In the genomic region with DNA sequence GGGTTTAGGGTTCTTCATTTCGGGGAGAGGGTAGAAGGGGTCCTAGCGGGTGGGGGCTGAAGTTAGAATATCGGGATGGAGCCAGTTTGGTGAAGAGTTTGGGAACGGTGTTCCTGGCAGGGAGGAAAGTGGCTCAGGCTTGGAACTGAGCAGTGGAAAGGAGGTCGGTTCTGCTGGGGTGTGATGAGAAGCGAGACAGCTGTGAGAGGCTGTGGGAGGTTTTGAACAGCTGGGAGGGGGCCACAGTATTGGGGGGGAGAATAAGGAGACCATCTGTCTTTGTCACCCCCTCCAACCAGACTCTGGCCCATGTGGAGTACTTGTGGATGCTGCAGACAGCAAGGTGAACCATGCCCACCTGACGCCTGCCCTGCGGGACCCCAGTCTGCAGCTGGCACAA, we compare ENCODE assay signal across 29 cellular contexts. TPM values are rescaled to one million over a fixed set of nuclear protein-coding genes. Genes with fewer than 3 reads are reported as not detected.
A peak's percentile ranks its signal among the peaks of the same experiment; 100 is the strongest.
DNase-seq lines count a peak whose midpoint lies in the region; ATAC-seq, FAIRE-seq and TF ChIP-seq lines count a peak whose summit lies in the region.
"Had no signal": no experiment of that assay in that cellular context is flagged by ENCODE, and none has a peak within 500 bp of the region (broad histone marks: within the 10 kb centered on the region; RNA-seq: fewer than 3 reads in every experiment).

No MANE protein-coding gene starts in this region.

- no peak for ATAC-seq in HG03571 (IDR thresholded peaks at IDR 0.05; ENCODE audit: unreplicated experiment)
- ATAC-seq: K562, left lung, psoas muscle, T-cell had no signal

- H3K9me3 Mint-ChIP-seq in nephron progenitor cell: no peaks in the 10 kb centered on the region
- H3K9me3 Mint-ChIP-seq: activated naive CD4-positive, alpha-beta T cell treated with anti-CD3 and anti-CD28 coated beads, Interleukin-2, amount 50 U/mL, for 72 hours; T-cell had no signal

- peaks cover 11% of the 10 kb centered on the region for H3K36me3 Mint-ChIP-seq in nephron progenitor cell (ENCODE audit: low read depth)

- no peak for FAIRE-seq in GM12892 (lab: Jason Lieb, UNC)
- FAIRE-seq: bronchial epithelial cell, colon, islet of Langerhans, K562 had no signal

- H3K4me1 Mint-ChIP-seq in nephron progenitor cell: peaks cover 14% of the 10 kb centered on the region

- TF ChIP-seq POLR2A in GM12892 (IDR thresholded peaks at IDR 0.05; ENCODE audit: low read depth, low read length): no peak

- peaks cover 4% of the 10 kb centered on the region for H3K27me3 Mint-ChIP-seq in nephron progenitor cell (ENCODE audit: low read depth, poor library complexity)

- no peak overlapping the region for H3K4me3 Mint-ChIP-seq in nephron progenitor cell

- DNase-seq in GM12892 (ENCODE audit: insufficient read length) (peak; percentile 13), NCI-H2171 treated with DMSO at 0.1 percent for 48 hours (lab: John Stamatoyannopoulos, UW) (peak; percentile 73), germinal center (ENCODE audit: low spot score) (peak; percentile 1), nephron progenitor cell (no peak), activated gamma-delta T cell treated with Interleukin-2 at 50 U/mL for 16 hours (no peak), epidermal melanocyte (ENCODE audit: insufficient read length, low spot score) (no peak), NCI-H2227 (lab: John Stamatoyannopoulos, UW; ENCODE audit: unreplicated experiment) (no peak)
- DNase-seq: ACHN; activated CD4-positive, alpha-beta T cell treated with anti-CD3 and anti-CD28 coated beads for 48 hours; effector CD4-positive, alpha-beta T cell; left lung; mesenchymal stem cell; NCI-H1092 treated with DMSO at 0.1 percent for 48 hours; NCI-H2029 treated with DMSO at 0.1 percent for 48 hours; nucleus accumbens; psoas muscle; RPMI8226; sigmoid colon; stimulated activated CD4-positive, alpha-beta T cell treated with anti-CD3 and anti-CD28 coated beads, Interleukin-15, amount 100 ng/mL, for 24 hours; stimulated activated CD4-positive, alpha-beta T cell treated with anti-CD3 and anti-CD28 coated beads, Interleukin-4, amount 100 ng/mL, for 4 hours; T-cell; trophoblast cell; WERI-Rb-1 had no signal

- TF ChIP-seq CTCF in nephron progenitor cell (IDR thresholded peaks at IDR 0.05): no peak

- H3K27ac Mint-ChIP-seq in nephron progenitor cell: peak overlapping the region; percentile 47
- H3K27ac Mint-ChIP-seq: activated naive CD4-positive, alpha-beta T cell treated with anti-CD3 and anti-CD28 coated beads, Interleukin-2, amount 50 U/mL, for 72 hours; T-cell had no signal

RNA-seq across cellular contexts. Expression of a gene that starts 1.0 kb away (rescaled TPM):
- polyA plus RNA-seq in GM12892 (2012; ENCODE audit: missing spikeins): not detected
- polyA plus RNA-seq: K562 had no signal

RNA-seq across cellular contexts. Expression of a gene that starts 46.2 kb away (rescaled TPM):
- polyA plus RNA-seq in GM12892 (2012; ENCODE audit: missing spikeins): 21.5 TPM

RNA-seq across cellular contexts. Expression of a gene that starts 46.5 kb away (rescaled TPM):
- polyA plus RNA-seq in GM12892 (2012; ENCODE audit: missing spikeins): 19.7 TPM

Comparison
In these comparisons a context has a peak if more than half of its experiments do, and no peak if none do; other contexts are left out.
1. DNase-seq: peak in GM12892 (single experiment), NCI-H2171 treated with DMSO at 0.1 percent for 48 hours (single experiment) and germinal center (single experiment); none in nephron progenitor cell (single experiment), activated gamma-delta T cell treated with Interleukin-2 at 50 U/mL for 16 hours (single experiment), epidermal melanocyte (single experiment) and NCI-H2227 (single experiment).